ENCODE assay signal across 11 cellular contexts in genomic region chr17:57259817-57260216, GRCh38. TPM values are rescaled to one million over a fixed set of nuclear protein-coding genes. Genes with fewer than 3 reads are reported as not detected.
DNase-seq lines count a peak whose midpoint lies in the region; ATAC-seq and TF ChIP-seq lines count a peak whose summit lies in the region.
"Had no signal": no experiment of that assay in that cellular context is flagged by ENCODE, and none has a peak within 500 bp of the region (broad histone marks: within the 10 kb centered on the region; RNA-seq: fewer than 3 reads in every experiment).

No MANE protein-coding gene starts in this region.

- H3K27me3 ChIP-seq in breast epithelium (no peaks in the 10 kb centered on the region), neural progenitor cell (peaks cover 10% of the 10 kb centered on the region)
- H3K27me3 ChIP-seq: cardiac muscle cell had no signal

- intact Hi-C loops in breast epithelium (cut with DNase I; ENCODE audit: low total_unique reads), result loop anchor here (5.0 kb wide), 1 partner anchor 1042 kb away; no protein-coding TSS in a partner anchor

- peak overlapping the region in 2 of 3 donors; percentile 92 to 95 for H3K4me3 ChIP-seq in breast epithelium
- H3K4me3 ChIP-seq in neural progenitor cell, result peak overlapping the region; percentile 90

- H2AFZ ChIP-seq in neural progenitor cell (replicated peaks), result no peak overlapping the region

- H3K4me1 ChIP-seq in breast epithelium (peaks cover 4 to 5% of the 10 kb centered on the region in 2 donors), neural progenitor cell (peaks cover 36% of the 10 kb centered on the region)

- ATAC-seq in GM18868 (IDR thresholded peaks at IDR 0.05; ENCODE audit: unreplicated experiment), result no peak

- peaks cover 82% of the 10 kb centered on the region for H3K79me2 ChIP-seq in neural progenitor cell (ENCODE audit: low read depth)

- H3K36me3 ChIP-seq in breast epithelium, result no peaks in the 10 kb centered on the region
- peaks cover 31% of the 10 kb centered on the region for H3K36me3 ChIP-seq in neural progenitor cell

- H3F3A ChIP-seq in neural progenitor cell (ENCODE audit: low read depth), result peaks cover 39% of the 10 kb centered on the region

- H3K4me1 Mint-ChIP-seq in neural progenitor cell, result peaks cover 68% of the 10 kb centered on the region

- peaks cover 55% of the 10 kb centered on the region for H3K36me3 Mint-ChIP-seq in neural progenitor cell

- peaks cover 68% of the 10 kb centered on the region for H4K20me1 ChIP-seq in neural progenitor cell (ENCODE audit: low read depth)

- DNase-seq in NCI-H2107 treated with DMSO at 0.1 percent for 48 hours (lab: John Stamatoyannopoulos, UW; ENCODE audit: unreplicated experiment) (peak; percentile 58), NCI-H2107 (lab: John Stamatoyannopoulos, UW) (no peak), NCI-H2029 (lab: John Stamatoyannopoulos, UW) (peak; percentile 24), breast epithelium (ENCODE audit: low spot score in 2 of 2) (no peak), neural progenitor cell (ENCODE audit: low spot score) (no peak), cerebellar cortex (ENCODE audit: low spot score) (no peak), HT-29 (ENCODE audit: low spot score) (no peak)
- DNase-seq: GDM1, NCI-H82 had no signal

- no peaks in the 10 kb centered on the region for H3K9me3 Mint-ChIP-seq in neural progenitor cell

- TF ChIP-seq POLR2A in breast epithelium (IDR thresholded peaks at IDR 0.05), result no peak

- TF ChIP-seq CTCF in breast epithelium (IDR thresholded peaks at IDR 0.05) (no peak), neural progenitor cell (IDR thresholded peaks at IDR 0.05) (no peak)

- H3K9me3 ChIP-seq in breast epithelium (no peaks in the 10 kb centered on the region), neural progenitor cell (ENCODE audit: low read depth) (no peaks in the 10 kb centered on the region)

- peak overlapping the region; percentile 97 for H3K4me3 Mint-ChIP-seq in neural progenitor cell

- peak overlapping the region; percentile 86 for H3K4me2 ChIP-seq in neural progenitor cell

- no peaks in the 10 kb centered on the region for H3K27me3 Mint-ChIP-seq in neural progenitor cell (ENCODE audit: insufficient read depth, low read depth)

- H3K27ac ChIP-seq in breast epithelium (peak overlapping the region in 1 of 2 donors; percentile 98), neural progenitor cell (no peak overlapping the region)
- H3K27ac ChIP-seq: cardiac muscle cell had no signal

- no peak overlapping the region for H3K27ac Mint-ChIP-seq in neural progenitor cell

- no peak overlapping the region for H3K9ac ChIP-seq in neural progenitor cell

RNA-seq across cellular contexts. Expression of gene MSI2, which starts 3.5 kb away (rescaled TPM):
- total RNA-seq in breast epithelium, result 10 to 100 TPM; 13.4 to 89.1 (median 71.1) TPM
- 92.7 and 96.9 TPM in 2 replicates for total RNA-seq in neural progenitor cell (ENCODE audit: low replicate concordance)
- 55.8 and 61.2 TPM in 2 replicates for total RNA-seq in HT-29 (2014; rRNA removed; shearing (Covaris generic))

Comparison
In these comparisons a context has a peak if more than half of its experiments do, and no peak if none do; other contexts are left out.
1. DNase-seq: peak in NCI-H2107 treated with DMSO at 0.1 percent for 48 hours (single experiment) and NCI-H2029 (single experiment); none in NCI-H2107 (single experiment), breast epithelium (0 of 2), neural progenitor cell (single experiment), cerebellar cortex (single experiment) and HT-29 (single experiment).